In the genomic region with DNA sequence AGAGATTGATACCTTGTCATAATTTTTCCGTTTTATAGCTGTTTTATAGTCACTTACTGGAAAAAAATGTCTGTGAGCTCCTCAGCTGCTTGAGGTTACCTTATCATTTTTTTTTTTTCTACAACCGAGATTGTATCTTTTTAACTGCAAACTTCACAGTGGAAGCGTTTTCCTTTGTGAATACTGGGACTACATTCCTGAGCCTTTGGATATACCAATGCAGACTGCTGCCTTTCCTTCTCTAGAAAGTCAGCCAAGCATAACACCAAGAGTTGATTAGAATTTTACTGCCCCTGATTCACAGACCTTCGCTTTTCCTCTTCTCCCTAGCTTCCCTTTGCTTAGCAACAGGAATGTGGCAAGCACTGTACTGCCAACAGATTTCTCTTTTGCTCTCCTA, we compare ENCODE assay signal across 11 cellular contexts.
A peak's percentile ranks its signal among the peaks of the same experiment; 100 is the strongest.
DNase-seq lines count a peak whose midpoint lies in the region; ATAC-seq and TF ChIP-seq lines count a peak whose summit lies in the region.
"Had no signal": no experiment of that assay in that cellular context is flagged by ENCODE, and none has a peak within 500 bp of the region (broad histone marks: within the 10 kb centered on the region; RNA-seq: fewer than 3 reads in every experiment).

No MANE protein-coding gene starts in this region.

- peak overlapping the region; percentile 1 to 6 (median 2) for H3K4me3 Mint-ChIP-seq in nephron

- H3K4me1 Mint-ChIP-seq in nephron = peaks cover 76% of the 10 kb centered on the region

- H4K20me1 ChIP-seq in PC-3 (ENCODE audit: low read length) = no peaks in the 10 kb centered on the region

- H3K27ac Mint-ChIP-seq in nephron = peak overlapping the region; percentile 84 to 90 (median 88)

- no peaks in the 10 kb centered on the region for H3K27me3 ChIP-seq in PC-3 (ENCODE audit: low read length)
- H3K27me3 ChIP-seq: BE2C had no signal

- H3K4me3 ChIP-seq in AG09309 (ENCODE audit: control insufficient read depth, low read depth, low read length) = no peak overlapping the region
- H3K4me3 ChIP-seq in PC-3 (ENCODE audit: low read length) = no peak overlapping the region
- H3K4me3 ChIP-seq: lung had no signal

- H3K4me2 ChIP-seq in PC-3 (ENCODE audit: low read length) = no peak overlapping the region
- H3K4me2 ChIP-seq: KMS-11 had no signal

- TF ChIP-seq CTCF in AG09309 (IDR thresholded peaks at IDR 0.05; ENCODE audit: control insufficient read depth, insufficient read depth, low read depth, low read length, missing control alignments) = no peak
- TF ChIP-seq CTCF in PC-3 (conservative IDR thresholded peaks at IDR 0.05; ENCODE audit: low read depth, low read length) = no peak
- TF ChIP-seq CTCF in nephron (IDR thresholded peaks at IDR 0.05; ENCODE audit: unreplicated experiment in 3 of 3) = no peak

- no peak overlapping the region for H3K27ac ChIP-seq in PC-3 (ENCODE audit: low read length)
- H3K27ac ChIP-seq: KMS-11 had no signal

- H3K9me2 ChIP-seq in PC-3 (replicated peaks; ENCODE audit: low read length) = no peaks in the 10 kb centered on the region

- no peak overlapping the region for H2AFZ ChIP-seq in PC-3 (ENCODE audit: low read length)

- no peaks in the 10 kb centered on the region for H3K9me3 Mint-ChIP-seq in nephron

- no peaks in the 10 kb centered on the region for H3K36me3 Mint-ChIP-seq in nephron (ENCODE audit: low read depth)

- no peaks in the 10 kb centered on the region for H3K27me3 Mint-ChIP-seq in nephron (ENCODE audit: low read depth)

- DNase-seq in AG09309 (ENCODE audit: low read depth) = peak; percentile 93
- peak; percentile 37 for DNase-seq in PC-3
- DNase-seq in fibroblast of the conjunctiva (ENCODE audit: low read depth) = peak; percentile 22
- DNase-seq in HPDE6-E6E7 (ENCODE audit: extremely low spot score) = no peak
- DNase-seq in cerebellum (ENCODE audit: low spot score) = no peak
- DNase-seq in COR-L47 (lab: John Stamatoyannopoulos, UW) = no peak
- DNase-seq: BE2C had no signal

- no peaks in the 10 kb centered on the region for H3K79me2 ChIP-seq in PC-3 (ENCODE audit: low read length)

- CTCF ChIA-PET in PC-3 (lab: Charles Lee) = no interaction called here

- no peak overlapping the region for H3K9ac ChIP-seq in PC-3 (ENCODE audit: low read length)
- H3K9ac ChIP-seq: KMS-11 had no signal

- no peaks in the 10 kb centered on the region for H3K9me3 ChIP-seq in PC-3 (ENCODE audit: low read length)
- H3K9me3 ChIP-seq: BE2C had no signal

- intact Hi-C loops in PC-3 (cut with micrococcal nuclease) = no loop called here

- no TSS peak for BruUV-seq in PC-3 (replicated peaks; lab: Mats Ljungman, UMichigan)

- H3K36me3 ChIP-seq in PC-3 (ENCODE audit: low read depth, low read length) = no peaks in the 10 kb centered on the region
- H3K36me3 ChIP-seq: BE2C had no signal

- peaks cover 5% of the 10 kb centered on the region; the same call in 1 of the 2 replicates for H3K4me1 ChIP-seq in PC-3 (ENCODE audit: insufficient read depth, low read length)
- H3K4me1 ChIP-seq: BE2C had no signal

- H3F3A ChIP-seq in PC-3 (ENCODE audit: low read length, unreplicated experiment) = no peaks in the 10 kb centered on the region

- POLR2A ChIA-PET in PC-3 (lab: Charles Lee; ENCODE audit: unreplicated experiment) = no interaction called here

- peak; percentile 55 for ATAC-seq in PC-3
- no peak for ATAC-seq in GM19023 (IDR thresholded peaks at IDR 0.05; ENCODE audit: unreplicated experiment)

Comparison
In these comparisons a context has a peak if more than half of its experiments do, and no peak if none do; other contexts are left out.
1. DNase-seq: peak in AG09309 (single experiment), PC-3 (single experiment) and fibroblast of the conjunctiva (single experiment); none in HPDE6-E6E7 (single experiment), cerebellum (single experiment) and COR-L47 (single experiment).